12 cellular contexts compared by ENCODE assay signal in the genomic region with DNA sequence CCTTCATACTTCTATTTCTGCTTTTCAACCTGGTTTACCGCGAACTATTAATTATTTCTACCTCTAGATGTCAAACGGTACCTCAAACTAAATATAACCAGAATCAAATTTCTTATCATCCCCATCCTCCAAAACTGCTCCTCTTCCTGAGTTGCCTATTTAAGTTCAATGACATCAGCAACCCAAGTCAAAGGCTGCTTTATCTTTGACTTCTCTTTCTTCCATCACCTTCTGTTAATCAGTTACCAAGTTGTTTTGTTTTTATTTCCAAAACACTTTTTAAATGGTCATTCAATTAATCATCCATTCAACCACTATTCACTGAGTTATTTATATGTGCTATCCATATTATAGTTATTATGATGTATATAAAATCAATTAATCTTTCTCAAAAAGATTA.
DNase-seq lines count a peak whose midpoint lies in the region; ATAC-seq lines count a peak whose summit lies in the region.
"Had no signal": no experiment of that assay in that cellular context is flagged by ENCODE, and none has a peak within 500 bp of the region (broad histone marks: within the 10 kb centered on the region; RNA-seq: fewer than 3 reads in every experiment).

No MANE protein-coding gene starts in this region.

- ATAC-seq in GM18511 (IDR thresholded peaks at IDR 0.05; ENCODE audit: unreplicated experiment) (peak; percentile 54), GM19372 (IDR thresholded peaks at IDR 0.05; ENCODE audit: low read depth, unreplicated experiment) (peak; percentile 45), GM21423 (IDR thresholded peaks at IDR 0.05; ENCODE audit: unreplicated experiment) (peak; percentile 43), HG03432 (IDR thresholded peaks at IDR 0.05; ENCODE audit: unreplicated experiment) (peak; percentile 45), GM18517 (IDR thresholded peaks at IDR 0.05; ENCODE audit: unreplicated experiment) (no peak)
- ATAC-seq: K562 had no signal

- DNase-seq in SIG-M5 treated with dmso at 0.1 percent for 504 hours (lab: John Stamatoyannopoulos, UW; ENCODE audit: unreplicated experiment): no peak
- no peak for DNase-seq in NCI-H187 (lab: John Stamatoyannopoulos, UW)
- DNase-seq: Caco-2; CD4-positive, alpha-beta T cell; GM23248; IMR-90 had no signal
